ENCODE assay signal across 13 cellular contexts in the genomic region with DNA sequence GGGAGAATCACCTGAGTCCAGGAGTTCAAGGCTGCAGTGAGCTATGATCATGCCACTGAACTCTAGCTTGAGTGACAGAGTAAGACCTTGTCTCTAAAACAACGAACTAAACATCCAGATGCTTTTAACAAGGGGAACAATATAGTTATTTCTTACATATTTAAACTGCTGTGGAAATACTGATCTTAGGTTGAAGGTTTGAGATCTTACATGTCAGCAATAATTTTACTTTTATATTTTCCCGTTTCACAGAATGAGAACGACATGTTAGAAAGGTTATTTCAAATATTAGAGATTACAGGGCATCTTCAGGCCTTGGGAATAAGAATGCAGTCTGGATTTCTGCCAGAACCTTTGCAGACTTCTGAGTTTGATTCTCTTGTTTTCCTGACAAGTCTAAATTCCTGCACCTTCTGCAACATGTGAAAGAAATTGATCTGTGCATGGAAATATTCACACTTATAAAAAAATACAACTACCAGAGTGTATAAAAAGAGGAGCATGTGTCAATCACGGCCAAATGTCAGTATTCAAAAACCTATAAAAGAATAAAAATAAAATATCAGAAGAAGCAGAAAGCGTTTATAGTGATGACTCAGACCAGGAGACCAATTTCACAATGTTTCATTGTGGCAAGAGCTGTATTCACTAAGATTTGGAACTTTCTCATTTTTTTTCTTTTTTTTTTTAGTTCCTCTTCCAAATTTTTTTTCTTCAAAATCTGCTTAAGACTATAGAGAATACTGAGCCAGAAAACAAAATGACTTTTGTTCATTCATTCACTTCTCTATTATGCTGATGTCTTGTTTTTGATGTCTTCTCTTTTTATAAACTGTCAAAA. TPM values are rescaled to one million over a fixed set of nuclear protein-coding genes. Genes with fewer than 3 reads are reported as not detected.
DNase-seq lines count a peak whose midpoint lies in the region; ATAC-seq and TF ChIP-seq lines count a peak whose summit lies in the region.
"Had no signal": no experiment of that assay in that cellular context is flagged by ENCODE, and none has a peak within 500 bp of the region (broad histone marks: within the 10 kb centered on the region; RNA-seq: fewer than 3 reads in every experiment).

No MANE protein-coding gene starts in this region.

- no peak overlapping the region for H2AFZ ChIP-seq in osteoblast (ENCODE audit: low read length)

- 19 to 22% (median 20%) methylated on average over 5 of the region's 5 CpGs for WGBS in ovary, 3 donors

- H3K9me3 ChIP-seq in osteoblast (ENCODE audit: low read depth, low read length) (no peaks in the 10 kb centered on the region), ovary (no peaks in the 10 kb centered on the region), mucosa of descending colon (no peaks in the 10 kb centered on the region)
- H3K9me3 ChIP-seq: suprapubic skin had no signal

- H3K36me3 ChIP-seq in osteoblast (ENCODE audit: insufficient read depth, low read length) (no peaks in the 10 kb centered on the region), ovary (no peaks in the 10 kb centered on the region), mucosa of descending colon (ENCODE audit: low read depth) (no peaks in the 10 kb centered on the region)
- H3K36me3 ChIP-seq: suprapubic skin had no signal

- H3K4me2 ChIP-seq in osteoblast (ENCODE audit: insufficient read depth, low read length) = peak overlapping the region; percentile 28

- peak; percentile 75 for DNase-seq in EL
- peak; percentile 72 for DNase-seq in NB4 (ENCODE audit: low read depth)
- DNase-seq in cardiac fibroblast (ENCODE audit: low read depth in 2 of 2) = peak; percentile 84 to 87
- DNase-seq in osteoblast (ENCODE audit: insufficient read length, low spot score, missing footprints) = no peak
- DNase-seq in ovary = no peak
- no peak for DNase-seq in mucosa of descending colon
- DNase-seq in activated gamma-delta T cell treated with Interleukin-2 at 50 U/mL for 16 hours = no peak
- DNase-seq: activated CD4-positive, alpha-beta T cell treated with anti-CD3 and anti-CD28 coated beads, Interleukin-2, amount 50 U/mL, for 48 hours; activated effector memory CD4-positive, alpha-beta T cell treated with Interleukin-2 at 50 U/mL for 16 hours; caudate nucleus; T-helper 2 cell had no signal

- H3K4me1 ChIP-seq in osteoblast (ENCODE audit: insufficient read depth, low read length) (peaks cover 40% of the 10 kb centered on the region), ovary (ENCODE audit: insufficient read depth) (peaks cover 8% of the 10 kb centered on the region), mucosa of descending colon (ENCODE audit: low read depth) (no peaks in the 10 kb centered on the region)

- H3K4me3 ChIP-seq in NB4 (ENCODE audit: low read depth, low read length) (no peak overlapping the region), cardiac fibroblast (replicated peaks in 1 of 2; ENCODE audit: low read depth in 2 of 2, low read length in 2 of 2) (no peak overlapping the region), osteoblast (ENCODE audit: insufficient read depth, low read length) (no peak overlapping the region), ovary (no peak overlapping the region), mucosa of descending colon (no peak overlapping the region)
- H3K4me3 ChIP-seq: suprapubic skin had no signal

- H3K79me2 ChIP-seq in osteoblast (ENCODE audit: insufficient read depth, low read length) = no peaks in the 10 kb centered on the region

- ATAC-seq in GM18498 (IDR thresholded peaks at IDR 0.05; ENCODE audit: unreplicated experiment) (no peak), mucosa of descending colon (no peak)

- no peaks in the 10 kb centered on the region for H4K20me1 ChIP-seq in osteoblast (ENCODE audit: insufficient read depth, low read length)

- H3K27me3 ChIP-seq in osteoblast (ENCODE audit: insufficient read depth, low read length) (no peaks in the 10 kb centered on the region), ovary (no peaks in the 10 kb centered on the region)
- H3K27me3 ChIP-seq: suprapubic skin had no signal

- intact Hi-C loops in ovary (cut with DNase I) (no loop called here), mucosa of descending colon (cut with DNase I, micrococcal nuclease) (no loop called here)

- TF ChIP-seq POLR2A in NB4 (IDR thresholded peaks at IDR 0.05; ENCODE audit: extremely low read depth, insufficient read length) (no peak), ovary (IDR thresholded peaks at IDR 0.05) (no peak)

- TF ChIP-seq EP300 in ovary (IDR thresholded peaks at IDR 0.05) = no peak

- TF ChIP-seq CTCF in NB4 (IDR thresholded peaks at IDR 0.05; ENCODE audit: low read depth, low read length) = no peak
- no peak for TF ChIP-seq CTCF in cardiac fibroblast (IDR thresholded peaks at IDR 0.05; ENCODE audit: low read depth, low read length)
- TF ChIP-seq CTCF in osteoblast (IDR thresholded peaks at IDR 0.05; ENCODE audit: extremely low read depth, low read depth, low read length) = no peak
- TF ChIP-seq CTCF in ovary (IDR thresholded peaks at IDR 0.05) = no peak
- TF ChIP-seq CTCF in mucosa of descending colon (IDR thresholded peaks at IDR 0.05) = no peak

- H3K27ac ChIP-seq in osteoblast (ENCODE audit: low read depth, low read length) = peak overlapping the region; percentile 5
- no peak overlapping the region for H3K27ac ChIP-seq in ovary
- H3K27ac ChIP-seq: suprapubic skin had no signal

RNA-seq across cellular contexts. Expression of a gene that starts 29.6 kb away (rescaled TPM):
- total RNA-seq in osteoblast = 38.0 and 56.9 TPM in 2 replicates
- 1 to 10 TPM in 6 of 7 donors, under 1 TPM in 1; 0.78 to 9.9 (median 5.9) TPM for total RNA-seq in ovary
- polyA plus RNA-seq in ovary = 10 to 100 TPM in 1 of 2 donors, 1 to 10 TPM in 1; 3.0 to 20.7 TPM
- total RNA-seq in mucosa of descending colon = 10 to 100 TPM in 1 of 3 donors, 1 to 10 TPM in 2; 2.4 to 12.1 (median 4.7) TPM

Comparison
In these comparisons a context has a peak if more than half of its experiments do, and no peak if none do; other contexts are left out.
1. DNase-seq: peak in EL (single experiment), NB4 (single experiment) and cardiac fibroblast (2 of 2); none in osteoblast (single experiment), ovary (0 of 5), mucosa of descending colon (0 of 3) and activated gamma-delta T cell treated with Interleukin-2 at 50 U/mL for 16 hours (single experiment).